Comparison of ENCODE assay signal across 15 cellular contexts in the genomic region with DNA sequence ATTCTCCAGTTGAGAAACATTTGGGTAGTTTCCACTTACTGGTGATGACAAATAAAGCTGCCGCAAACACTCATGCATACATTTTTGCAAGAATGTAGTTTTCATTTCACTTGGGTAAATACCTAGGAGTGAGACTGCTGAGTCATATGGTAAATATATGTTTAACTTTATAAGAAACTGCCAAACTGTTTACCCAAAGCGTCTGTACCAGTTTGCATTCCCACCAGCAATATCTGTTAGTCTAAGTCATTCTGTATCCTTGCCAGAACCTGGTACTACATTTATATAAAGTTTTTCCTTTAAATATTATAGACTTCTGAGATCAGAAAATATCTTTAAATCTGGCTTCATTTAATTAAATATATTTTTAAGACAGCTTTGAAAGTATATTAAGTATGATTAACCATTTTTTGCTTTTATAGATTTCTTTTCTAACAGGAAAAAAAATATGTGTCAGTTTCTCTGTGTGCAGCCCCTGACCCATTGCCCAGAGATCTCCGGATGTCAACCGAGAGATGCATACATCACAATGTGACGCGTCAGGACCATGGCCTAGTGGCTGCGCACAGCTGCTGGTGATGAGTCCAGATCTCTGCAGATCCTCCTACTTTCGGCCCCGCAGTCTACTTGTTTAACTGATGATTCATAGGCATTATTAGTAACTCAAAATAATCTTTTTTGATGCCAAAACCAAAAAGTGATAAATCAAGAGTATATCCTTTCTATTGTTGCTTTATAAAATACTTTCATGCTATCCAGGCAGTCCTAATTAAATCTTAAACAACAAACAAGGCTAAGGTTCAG.
A peak's percentile ranks its signal among the peaks of the same experiment; 100 is the strongest.
DNase-seq lines count a peak whose midpoint lies in the region; ATAC-seq and TF ChIP-seq lines count a peak whose summit lies in the region.
"Had no signal": no experiment of that assay in that cellular context is flagged by ENCODE, and none has a peak within 500 bp of the region (broad histone marks: within the 10 kb centered on the region; RNA-seq: fewer than 3 reads in every experiment).

No MANE protein-coding gene starts in this region.

- 84 to 96% (median 91%) methylated on average over 9 of the region's 9 CpGs for WGBS in spleen, 5 donors

- H3K4me3 Mint-ChIP-seq in neural progenitor cell, result no peak overlapping the region
- H3K4me3 Mint-ChIP-seq: H9, nephron progenitor cell had no signal

- H3K9me3 Mint-ChIP-seq in neural progenitor cell, result peaks cover 6% of the 10 kb centered on the region
- H3K9me3 Mint-ChIP-seq: activated T-helper 2 cell treated with anti-CD3 and anti-CD28 coated beads, Interferon-gamma antibody, Interleukin-2, Interleukin-4, amounts not matched to agents 10 μg/mL and 5 μg/mL and 100 μg/mL, durations not matched to agents 14 hours and 24 hours and 36 hours; nephron progenitor cell had no signal

- H3K27ac ChIP-seq in neural progenitor cell (no peak overlapping the region), right atrium auricular region (no peak overlapping the region), spleen (no peak overlapping the region)
- H3K27ac ChIP-seq: body of pancreas, testis had no signal

- peaks cover 10% of the 10 kb centered on the region for H3K4me1 ChIP-seq in neural progenitor cell
- no peaks in the 10 kb centered on the region for H3K4me1 ChIP-seq in right atrium auricular region
- no peaks in the 10 kb centered on the region for H3K4me1 ChIP-seq in spleen
- H3K4me1 ChIP-seq: body of pancreas, testis had no signal

- no peaks in the 10 kb centered on the region for H3K79me2 ChIP-seq in neural progenitor cell (ENCODE audit: low read depth)

- H3K27me3 ChIP-seq in neural progenitor cell (no peaks in the 10 kb centered on the region), right atrium auricular region (no peaks in the 10 kb centered on the region), spleen (replicated peaks in 1 of 7) (no peaks in the 10 kb centered on the region)
- H3K27me3 ChIP-seq: body of pancreas, testis had no signal

- ATAC-seq in GM19023 (IDR thresholded peaks at IDR 0.05; ENCODE audit: unreplicated experiment) (peak; percentile 70), HG02759 (IDR thresholded peaks at IDR 0.05; ENCODE audit: unreplicated experiment) (peak; percentile 61)
- ATAC-seq: body of pancreas had no signal

- no peak for TF ChIP-seq CTCF in neural progenitor cell (IDR thresholded peaks at IDR 0.05)
- TF ChIP-seq CTCF in right atrium auricular region (IDR thresholded peaks at IDR 0.05), result no peak
- TF ChIP-seq CTCF in spleen (IDR thresholded peaks at IDR 0.05 in 8 of 11, conservative IDR thresholded peaks at IDR 0.05 in 3 of 11), result no peak

- H3K4me1 Mint-ChIP-seq in neural progenitor cell, result peaks cover 12% of the 10 kb centered on the region
- H3K4me1 Mint-ChIP-seq: nephron progenitor cell had no signal

- H3K4me3 ChIP-seq in neural progenitor cell (no peak overlapping the region), right atrium auricular region (no peak overlapping the region), spleen (no peak overlapping the region)
- H3K4me3 ChIP-seq: body of pancreas, testis had no signal

- H3K36me3 Mint-ChIP-seq in neural progenitor cell, result no peaks in the 10 kb centered on the region

- H3K27ac Mint-ChIP-seq in neural progenitor cell, result peak overlapping the region; percentile 72
- H3K27ac Mint-ChIP-seq: activated T-helper 2 cell treated with anti-CD3 and anti-CD28 coated beads, Interferon-gamma antibody, Interleukin-2, Interleukin-4, amounts not matched to agents 10 μg/mL and 5 μg/mL and 100 μg/mL, durations not matched to agents 14 hours and 24 hours and 36 hours; nephron progenitor cell had no signal

- no peaks in the 10 kb centered on the region for H3K27me3 Mint-ChIP-seq in neural progenitor cell (ENCODE audit: insufficient read depth, low read depth)

- H3K9ac ChIP-seq in neural progenitor cell, result no peak overlapping the region

- no peak overlapping the region for H3K4me2 ChIP-seq in neural progenitor cell

- TF ChIP-seq POLR2A in spleen (IDR thresholded peaks at IDR 0.05), result no peak

- intact Hi-C loops in spleen (cut with DNase I; ENCODE audit: low total_unique reads), result no loop called here

- H2AFZ ChIP-seq in neural progenitor cell (replicated peaks), result no peak overlapping the region

- H3K36me3 ChIP-seq in neural progenitor cell (no peaks in the 10 kb centered on the region), right atrium auricular region (no peaks in the 10 kb centered on the region), spleen (no peaks in the 10 kb centered on the region)

- DNase-seq in HPDE6-E6E7 (ENCODE audit: extremely low spot score) (peak; percentile 43), neural progenitor cell (ENCODE audit: low spot score) (no peak), right atrium auricular region (ENCODE audit: low spot score) (no peak), spleen (no peak), HuH-7 (ENCODE audit: low spot score) (no peak)
- DNase-seq: activated CD4-positive, CD25-positive, alpha-beta regulatory T cell treated with anti-CD3 and anti-CD28 coated beads, Interleukin-2, amount 50 U/mL, for 72 hours; body of pancreas; H9; hypothalamus; NCI-H1105 treated with DMSO at 0.1 percent for 48 hours; nephron progenitor cell; testis had no signal

- no peaks in the 10 kb centered on the region for H4K20me1 ChIP-seq in neural progenitor cell (ENCODE audit: low read depth)

- no peaks in the 10 kb centered on the region for H3K9me3 ChIP-seq in neural progenitor cell (ENCODE audit: low read depth)
- H3K9me3 ChIP-seq in right atrium auricular region, result no peaks in the 10 kb centered on the region
- no peaks in the 10 kb centered on the region for H3K9me3 ChIP-seq in spleen
- H3K9me3 ChIP-seq: body of pancreas, testis had no signal

- no peaks in the 10 kb centered on the region for H3F3A ChIP-seq in neural progenitor cell (ENCODE audit: low read depth)
